ENCODE assay signal across 8 cellular contexts in genomic region chr17:79812969-79813825, GRCh38. TPM values are rescaled to one million over a fixed set of nuclear protein-coding genes. Genes with fewer than 3 reads are reported as not detected.
DNase-seq lines count a peak whose midpoint lies in the region; ATAC-seq and TF ChIP-seq lines count a peak whose summit lies in the region.

No MANE protein-coding gene starts in this region.

- peak overlapping the region; percentile 28 for H3K4me3 ChIP-seq in GM12875 (ENCODE audit: low read depth, low read length)
- H3K4me3 ChIP-seq in ovary, result peak overlapping the region; percentile 2

- intact Hi-C loops in ovary (cut with DNase I), result loop anchor here in 1 of 4 donors (2.0 kb wide), 1 partner anchor 14 kb away; no protein-coding TSS in a partner anchor

- TF ChIP-seq POLR2A in ovary (IDR thresholded peaks at IDR 0.05), result no peak

- no peaks in the 10 kb centered on the region for H3K9me3 ChIP-seq in ovary

- peaks cover 39% of the 10 kb centered on the region for H3K27me3 Mint-ChIP-seq in chondrocyte (ENCODE audit: low read depth)

- DNase-seq in NCI-H2227 (lab: John Stamatoyannopoulos, UW; ENCODE audit: unreplicated experiment) (peak; percentile 63), chondrocyte (ENCODE audit: low spot score) (no peak), ovary (peak in 1 of 5 donors; percentile 43), Ammon's horn (ENCODE audit: low spot score) (no peak), UCSD-AML1 (lab: John Stamatoyannopoulos, UW; ENCODE audit: unreplicated experiment) (no peak), midbrain (lab: John Stamatoyannopoulos, UW) (no peak)

- TF ChIP-seq CTCF in GM12875 (IDR thresholded peaks at IDR 0.05; ENCODE audit: borderline replicate concordance, insufficient read depth, low read depth, low read length) (no peak), chondrocyte (IDR thresholded peaks at IDR 0.05) (no peak), ovary (IDR thresholded peaks at IDR 0.05) (no peak)

- peaks cover 31% of the 10 kb centered on the region for H3K27me3 ChIP-seq in ovary

- no peaks in the 10 kb centered on the region for H3K36me3 ChIP-seq in ovary

- H3K9me3 Mint-ChIP-seq in chondrocyte (ENCODE audit: low read depth), result no peaks in the 10 kb centered on the region

- no peak overlapping the region for H3K27ac ChIP-seq in ovary

- TF ChIP-seq EP300 in ovary (IDR thresholded peaks at IDR 0.05), result no peak

- no peak for ATAC-seq in HG03045 (IDR thresholded peaks at IDR 0.05; ENCODE audit: unreplicated experiment)

- WGBS in ovary, 3 donors, result 1% methylated on average over 24 to 102 of the region's 102 CpGs

- no peaks in the 10 kb centered on the region for H3K4me1 ChIP-seq in ovary (ENCODE audit: insufficient read depth)

- H3K4me1 Mint-ChIP-seq in chondrocyte (ENCODE audit: low read depth), result peaks cover 30% of the 10 kb centered on the region

- H3K4me3 Mint-ChIP-seq in chondrocyte (ENCODE audit: unreplicated experiment), result peak overlapping the region; percentile 69

- H3K36me3 Mint-ChIP-seq in chondrocyte (ENCODE audit: low read depth), result no peaks in the 10 kb centered on the region

- H3K27ac Mint-ChIP-seq in chondrocyte (ENCODE audit: unreplicated experiment), result no peak overlapping the region

RNA-seq across cellular contexts. Expression of gene CBX8, which starts 16.3 kb away (rescaled TPM):
- total RNA-seq in chondrocyte (4.6 to 8.3 TPM (median 6.1 TPM) in 3 replicates), ovary (1 to 10 TPM in 6 of 7 donors, under 1 TPM in 1; 0.60 to 7.0 (median 3.9) TPM)
- polyA plus RNA-seq in ovary, result 1 to 10 TPM; 1.1 to 3.2 TPM

RNA-seq across cellular contexts. Expression of gene CBX4, which starts 26.0 kb away (rescaled TPM):
- 26.7 to 27.2 TPM (median 26.8 TPM) in 3 replicates for total RNA-seq in chondrocyte
- total RNA-seq in ovary, result 10 to 100 TPM in 6 of 7 donors, 1 to 10 TPM in 1; 5.5 to 27.9 (median 16.5) TPM
- polyA plus RNA-seq in ovary, result 10 to 100 TPM in 1 of 2 donors, 1 to 10 TPM in 1; 7.8 to 10.7 TPM

RNA-seq across cellular contexts. Expression of gene CBX2, which starts 35.2 kb away (rescaled TPM):
- total RNA-seq in chondrocyte (4.1 to 11.8 TPM (median 4.9 TPM) in 3 replicates), ovary (1 to 10 TPM; 2.1 to 5.7 (median 4.8) TPM)
- polyA plus RNA-seq in ovary, result 1 to 10 TPM in 1 of 2 donors, under 1 TPM in 1; 0.92 to 4.0 TPM
